Comparison of ENCODE assay signal across 8 cellular contexts in genomic region chr19:55115446-55116065, GRCh38. TPM values are rescaled to one million over a fixed set of nuclear protein-coding genes. Genes with fewer than 3 reads are reported as not detected.
DNase-seq lines count a peak whose midpoint lies in the region; ATAC-seq, FAIRE-seq and TF ChIP-seq lines count a peak whose summit lies in the region.

No MANE protein-coding gene starts in this region.

- H3K9me3 Mint-ChIP-seq in Caco-2 (ENCODE audit: unreplicated experiment): no peaks in the 10 kb centered on the region

- no peak overlapping the region for H2BK15ac ChIP-seq in H1 (ENCODE audit: low read length)

- H3K23me2 ChIP-seq in H1 (ENCODE audit: low read depth, low read length): peaks cover 17% of the 10 kb centered on the region

- no peak overlapping the region for H2BK120ac ChIP-seq in H1 (replicated peaks; ENCODE audit: low read depth, low read length)

- TSS peak; percentile 28 for BruUV-seq in Caco-2 (replicated peaks; lab: Mats Ljungman, UMichigan)

- H3K23ac ChIP-seq in H1 (ENCODE audit: insufficient read length): no peak overlapping the region

- FAIRE-seq in H1 (lab: Jason Lieb, UNC) (no peak), frontal cortex (lab: Jason Lieb, UNC) (no peak)

- peak overlapping the region; percentile 88 for H3K4me3 ChIP-seq in Caco-2 (ENCODE audit: low read depth, low read length)
- H3K4me3 ChIP-seq in OCI-LY3 (ENCODE audit: low read length): peak overlapping the region; percentile 94
- peak overlapping the region; percentile 83 to 92 (median 87); a peak in 6 of 8 replicates for H3K4me3 ChIP-seq in H1 (ENCODE audit: extremely low read depth in 1 of 4, insufficient read depth in 2 of 4, low read depth in 3 of 4, low read length in 4 of 4)
- H3K4me3 ChIP-seq in neutrophil (ENCODE audit: low read depth in 1 of 2, low read length in 1 of 2): peak overlapping the region; percentile 82

- peaks cover 15% of the 10 kb centered on the region; the same call in 1 of the 2 replicates for H3K4me1 ChIP-seq in Caco-2
- H3K4me1 ChIP-seq in OCI-LY3 (ENCODE audit: low read length): peaks cover 20% of the 10 kb centered on the region
- peaks cover 0 to 26% (median 17%) of the 10 kb centered on the region in 4 experiments; a peak in 5 of 7 replicates for H3K4me1 ChIP-seq in H1 (replicated peaks in 1 of 4; ENCODE audit: control insufficient read depth in 3 of 4, insufficient read depth in 4 of 4, low read length in 3 of 4)
- peaks cover 39 to 45% of the 10 kb centered on the region in 2 experiments for H3K4me1 ChIP-seq in neutrophil (ENCODE audit: control insufficient read depth in 1 of 2, insufficient read depth in 1 of 2, low read depth in 1 of 2, low read length in 1 of 2)

- H3K4me2 ChIP-seq in OCI-LY3 (ENCODE audit: low read length) (peak overlapping the region; percentile 91), H1 (ENCODE audit: insufficient read depth in 1 of 2, low read depth in 2 of 2, low read length in 2 of 2) (peak overlapping the region; percentile 96 to 98)

- no peak overlapping the region for H4K91ac ChIP-seq in H1 (replicated peaks; ENCODE audit: insufficient read length, low read length)

- H3K79me1 ChIP-seq in H1 (ENCODE audit: low read depth, low read length): peaks cover 32% of the 10 kb centered on the region

- H2BK5ac ChIP-seq in H1 (ENCODE audit: low read depth, low read length): no peak overlapping the region

- CTCF ChIA-PET in Caco-2 (lab: Charles Lee): no interaction called here
- CTCF ChIA-PET in H1 (lab: Charles Lee; ENCODE audit: partially characterized antibody): interaction anchor here (1.1 to 3.7 kb wide), 4 partner anchors 9 to 27 kb away, joined by 3 to 15 read pairs (median 8); no protein-coding TSS in a partner anchor

- H3K4ac ChIP-seq in H1 (replicated peaks; ENCODE audit: insufficient read length, low read depth, low read length): no peak overlapping the region

- H3K36me3 ChIP-seq in Caco-2 (ENCODE audit: control insufficient read depth, insufficient read depth, low read length) (no peaks in the 10 kb centered on the region; the same call in 1 of the 2 replicates), OCI-LY3 (replicated peaks; ENCODE audit: low read depth, low read length) (no peaks in the 10 kb centered on the region), H1 (ENCODE audit: control insufficient read depth in 2 of 4, insufficient read depth in 4 of 4, low read length in 3 of 4) (peaks cover 0 to 4% (median 0%) of the 10 kb centered on the region in 4 experiments; a peak in 1 of 8 replicates), neutrophil (peaks cover 26% of the 10 kb centered on the region)

- TF ChIP-seq EP300 in H1 (IDR thresholded peaks at IDR 0.05; ENCODE audit: borderline replicate concordance in 1 of 2, low read depth in 2 of 2, low read length in 2 of 2): no peak

- no peak overlapping the region for H2BK20ac ChIP-seq in H1 (ENCODE audit: low read length)

- TF ChIP-seq RAD21 in H1 (IDR thresholded peaks at IDR 0.05 in 1 of 2, conservative IDR thresholded peaks at IDR 0.05 in 1 of 2; ENCODE audit: low read depth in 2 of 2, low read length in 2 of 2): no peak

- H3K9ac ChIP-seq in OCI-LY3 (ENCODE audit: low read length) (peak overlapping the region; percentile 89; the same call in 1 of the 2 replicates), H1 (replicated peaks in 1 of 4; ENCODE audit: extremely low read depth in 1 of 4, low read depth in 3 of 4, low read length in 3 of 4) (peak overlapping the region in 1 of 4 experiments; percentile 50; a peak in 2 of 7 replicates)

- H3K27me3 Mint-ChIP-seq in Caco-2 (ENCODE audit: insufficient read depth, unreplicated experiment): no peaks in the 10 kb centered on the region

- intact Hi-C loops in Caco-2 (cut with micrococcal nuclease; ENCODE audit: unreplicated experiment): loop anchor here (2.0 kb wide), 1 partner anchor 51 kb away; the partner anchor contains the start of gene DNAAF3

- H3K9me3 ChIP-seq in Caco-2 (no peaks in the 10 kb centered on the region), OCI-LY3 (ENCODE audit: insufficient read depth, low read length) (no peaks in the 10 kb centered on the region), H1 (ENCODE audit: insufficient read depth in 2 of 2, low read depth in 1 of 2, low read length in 1 of 2) (no peaks in the 10 kb centered on the region), neutrophil (no peaks in the 10 kb centered on the region)

- DNase-seq in Caco-2 (no peak), H1 (ENCODE audit: low read depth in 1 of 2, low spot score in 2 of 2) (no peak), frontal cortex (ENCODE audit: low spot score in 2 of 2) (no peak), NCI-H146 (lab: John Stamatoyannopoulos, UW) (no peak), NCI-H345 treated with DMSO at 0.1 percent for 48 hours (lab: John Stamatoyannopoulos, UW; ENCODE audit: unreplicated experiment) (no peak)

- peak overlapping the region; percentile 90 for H3K4me3 Mint-ChIP-seq in Caco-2 (ENCODE audit: unreplicated experiment)

- H3K79me2 ChIP-seq in OCI-LY3 (ENCODE audit: low read length) (peaks cover 62% of the 10 kb centered on the region), H1 (ENCODE audit: control insufficient read depth in 1 of 2, insufficient read depth in 2 of 2, low read length in 2 of 2) (peaks cover 0 to 33% of the 10 kb centered on the region in 2 experiments; a peak in 2 of 4 replicates)

- no peak overlapping the region for H2BK12ac ChIP-seq in H1 (ENCODE audit: low read depth, low read length)

- no peak overlapping the region for H2AFZ ChIP-seq in OCI-LY3 (ENCODE audit: low read depth, low read length)
- H2AFZ ChIP-seq in H1 (ENCODE audit: low read length): no peak overlapping the region

- H4K8ac ChIP-seq in H1 (ENCODE audit: extremely low read depth, insufficient read depth, low read length): no peak overlapping the region

- no peak for TF ChIP-seq CTCF in Caco-2 (IDR thresholded peaks at IDR 0.05; ENCODE audit: insufficient read depth in 1 of 2, low read depth in 1 of 2, low read length in 1 of 2, severe bottlenecking in 1 of 2, unreplicated experiment in 1 of 2)
- TF ChIP-seq CTCF in OCI-LY3 (IDR thresholded peaks at IDR 0.05; ENCODE audit: low read depth, low read length): no peak
- no peak for TF ChIP-seq CTCF in H1 (IDR thresholded peaks at IDR 0.05; ENCODE audit: control extremely low read depth in 1 of 3, insufficient read depth in 1 of 3, low read depth in 1 of 3, low read length in 3 of 3)
- TF ChIP-seq CTCF in neutrophil (IDR thresholded peaks at IDR 0.05): no peak

- H3K4me1 Mint-ChIP-seq in Caco-2 (ENCODE audit: low read depth, unreplicated experiment): peaks cover 18% of the 10 kb centered on the region

- 85% methylated on average over 11 of the region's 13 CpGs; no CpG with 5 or more reads in 1 of the 2 experiments for WGBS in H1 (ENCODE audit: extremely low coverage in 1 of 2, insufficient coverage in 1 of 2, insufficient read length in 1 of 2, insufficient replicate concordance in 2 of 2, low coverage in 1 of 2, low lambda C conversion rate in 2 of 2, missing lambda C conversion rate in 1 of 2), 2 experiments

- H3K27ac Mint-ChIP-seq in Caco-2 (ENCODE audit: unreplicated experiment): peak overlapping the region; percentile 82

- H4K20me1 ChIP-seq in OCI-LY3 (ENCODE audit: insufficient read depth, low read length) (peaks cover 52% of the 10 kb centered on the region), H1 (replicated peaks in 1 of 2; ENCODE audit: control insufficient read depth in 1 of 2, insufficient read depth in 2 of 2, low read length in 2 of 2) (peaks cover 20 to 25% of the 10 kb centered on the region in 2 experiments)

- POLR2A ChIA-PET in Caco-2 (lab: Charles Lee): interaction anchor here (0.7 kb wide), 1 partner anchor 388 kb away, joined by 3 read pairs; no protein-coding TSS in a partner anchor
- POLR2A ChIA-PET in H1 (lab: Charles Lee; ENCODE audit: partially characterized antibody): interaction anchor here (0.9 to 6.4 kb wide), 4 partner anchors 9 to 27 kb away, joined by 3 to 72 read pairs (median 10); no protein-coding TSS in a partner anchor

- no peak overlapping the region for H4K5ac ChIP-seq in H1 (ENCODE audit: insufficient read length, low read depth, low read length)

- no peak for TF ChIP-seq POLR2A in H1 (IDR thresholded peaks at IDR 0.05; ENCODE audit: control extremely low read depth in 1 of 2, low read depth in 2 of 2, low read length in 2 of 2)

- H3K56ac ChIP-seq in H1 (replicated peaks; ENCODE audit: insufficient read length, low read depth, low read length): no peak overlapping the region

- peaks cover 27% of the 10 kb centered on the region for H3K36me3 Mint-ChIP-seq in Caco-2 (ENCODE audit: insufficient read depth, unreplicated experiment)

- no peak overlapping the region for H3K14ac ChIP-seq in H1 (ENCODE audit: insufficient read length)

- H3K27ac ChIP-seq in OCI-LY3 (ENCODE audit: low read length): no peak overlapping the region
- no peak overlapping the region for H3K27ac ChIP-seq in H1 (ENCODE audit: low read depth, low read length)
- peak overlapping the region; percentile 88 for H3K27ac ChIP-seq in neutrophil

- H3K27me3 ChIP-seq in Caco-2 (replicated peaks; ENCODE audit: control insufficient read depth, insufficient read depth, low read length): no peaks in the 10 kb centered on the region
- no peaks in the 10 kb centered on the region for H3K27me3 ChIP-seq in OCI-LY3 (ENCODE audit: low read depth, low read length)
- H3K27me3 ChIP-seq in H1 (replicated peaks in 1 of 4; ENCODE audit: control insufficient read depth in 3 of 4, extremely low read depth in 1 of 4, insufficient read depth in 3 of 4, low read length in 3 of 4): no peaks in the 10 kb centered on the region
- no peaks in the 10 kb centered on the region for H3K27me3 ChIP-seq in neutrophil

- H3K18ac ChIP-seq in H1 (ENCODE audit: extremely low read depth, low read length): no peak overlapping the region

- H2AK5ac ChIP-seq in H1 (ENCODE audit: low read depth, low read length): no peak overlapping the region

- no peak for ATAC-seq in HG02588 (IDR thresholded peaks at IDR 0.05; ENCODE audit: unreplicated experiment)

RNA-seq across cellular contexts. Expression of gene PPP1R12C, which starts 1.9 kb away (rescaled TPM):
- 104 TPM in 2 replicates for total RNA-seq in Caco-2 (2022)
- total RNA-seq in H1 (2021; fragmentation: NEBNext Ultra II Directional; extraction: Animal tissue kit (Norgen Biotek cat#: 25700)): 71.5 and 88.8 TPM in 2 replicates
- polyA plus RNA-seq in H1 (2011; rRNA removed): 31.7 and 49.5 TPM in 2 replicates
- polyA plus RNA-seq in H1 (2011; cell fraction: cytosol; rRNA removed): 56.3 TPM
- 230 TPM for polyA plus RNA-seq in H1 (2011; cell fraction: nucleus; rRNA removed)
- polyA plus RNA-seq in H1 (2012, experiment 1 of 2): 62.6 to 73.1 TPM (median 72.1 TPM) in 4 replicates
- polyA plus RNA-seq in H1 (2012, experiment 2 of 2): 47.9 TPM
- polyA plus RNA-seq in H1 (2013, experiment 1 of 2): 59.9 TPM
- 53.5 TPM for polyA plus RNA-seq in H1 (2013, experiment 2 of 2)
- 12.3 and 14.2 TPM in 2 replicates for polyA minus RNA-seq in H1 (2011; rRNA and poly(A)+ RNA removed)
- polyA minus RNA-seq in H1 (2011; cell fraction: cytosol; rRNA and poly(A)+ RNA removed): 25.6 TPM
- polyA minus RNA-seq in H1 (2011; cell fraction: nucleus; rRNA and poly(A)+ RNA removed): 48.5 TPM
- total RNA-seq in frontal cortex: 16.7 TPM

RNA-seq across cellular contexts. Expression of gene TNNT1, which starts 33.5 kb away (rescaled TPM):
- total RNA-seq in Caco-2 (2022): 11.8 and 18.0 TPM in 2 replicates
- total RNA-seq in H1 (2021; fragmentation: NEBNext Ultra II Directional; extraction: Animal tissue kit (Norgen Biotek cat#: 25700)): 107 and 115 TPM in 2 replicates
- 69.6 and 97.9 TPM in 2 replicates for polyA plus RNA-seq in H1 (2011; rRNA removed)
- polyA plus RNA-seq in H1 (2011; cell fraction: cytosol; rRNA removed): 164 TPM
- polyA plus RNA-seq in H1 (2011; cell fraction: nucleus; rRNA removed): 90.2 TPM
- 112 to 203 TPM (median 168 TPM) in 4 replicates for polyA plus RNA-seq in H1 (2012, experiment 1 of 2)
- polyA plus RNA-seq in H1 (2012, experiment 2 of 2): 169 TPM
- polyA plus RNA-seq in H1 (2013, experiment 1 of 2): 121 TPM
- 121 TPM for polyA plus RNA-seq in H1 (2013, experiment 2 of 2)
- 11.5 and 12.7 TPM in 2 replicates for polyA minus RNA-seq in H1 (2011; rRNA and poly(A)+ RNA removed)
- 25.4 TPM for polyA minus RNA-seq in H1 (2011; cell fraction: cytosol; rRNA and poly(A)+ RNA removed)
- 20.5 TPM for polyA minus RNA-seq in H1 (2011; cell fraction: nucleus; rRNA and poly(A)+ RNA removed)
- 2.4 TPM for total RNA-seq in frontal cortex

RNA-seq across cellular contexts. Expression of gene EPS8L1, which starts 39.9 kb away (rescaled TPM):
- total RNA-seq in Caco-2 (2022) (135 and 141 TPM in 2 replicates), frontal cortex (2.9 TPM)
- 30.2 and 37.0 TPM in 2 replicates for total RNA-seq in H1 (2021; fragmentation: NEBNext Ultra II Directional; extraction: Animal tissue kit (Norgen Biotek cat#: 25700))
- polyA plus RNA-seq in H1 (2011; rRNA removed): 19.8 and 33.6 TPM in 2 replicates
- 40.0 TPM for polyA plus RNA-seq in H1 (2011; cell fraction: cytosol; rRNA removed)
- 100 TPM for polyA plus RNA-seq in H1 (2011; cell fraction: nucleus; rRNA removed)
- 33.6 to 63.1 TPM (median 56.4 TPM) in 4 replicates for polyA plus RNA-seq in H1 (2012, experiment 1 of 2)
- 37.3 TPM for polyA plus RNA-seq in H1 (2012, experiment 2 of 2)
- polyA plus RNA-seq in H1 (2013, experiment 1 of 2): 21.4 TPM
- 19.2 TPM for polyA plus RNA-seq in H1 (2013, experiment 2 of 2)
- 21.6 and 24.3 TPM in 2 replicates for polyA minus RNA-seq in H1 (2011; rRNA and poly(A)+ RNA removed)
- 31.6 TPM for polyA minus RNA-seq in H1 (2011; cell fraction: cytosol; rRNA and poly(A)+ RNA removed)
- 27.3 TPM for polyA minus RNA-seq in H1 (2011; cell fraction: nucleus; rRNA and poly(A)+ RNA removed)

RNA-seq across cellular contexts. Expression of gene TNNI3, which starts 42.0 kb away (rescaled TPM):
- total RNA-seq in Caco-2 (2022) (2.9 and 4.2 TPM in 2 replicates), frontal cortex (0.41 TPM)
- total RNA-seq in H1 (2021; fragmentation: NEBNext Ultra II Directional; extraction: Animal tissue kit (Norgen Biotek cat#: 25700)): 16.6 and 16.9 TPM in 2 replicates
- 56.0 and 67.9 TPM in 2 replicates for polyA plus RNA-seq in H1 (2011; rRNA removed)
- 60.1 TPM for polyA plus RNA-seq in H1 (2011; cell fraction: cytosol; rRNA removed)
- polyA plus RNA-seq in H1 (2011; cell fraction: nucleus; rRNA removed): 34.8 TPM
- 29.4 to 46.2 TPM (median 42.5 TPM) in 4 replicates for polyA plus RNA-seq in H1 (2012, experiment 1 of 2)
- polyA plus RNA-seq in H1 (2012, experiment 2 of 2): 33.8 TPM
- 59.4 TPM for polyA plus RNA-seq in H1 (2013, experiment 1 of 2)
- polyA plus RNA-seq in H1 (2013, experiment 2 of 2): 58.0 TPM
- 1.8 and 3.7 TPM in 2 replicates for polyA minus RNA-seq in H1 (2011; rRNA and poly(A)+ RNA removed)
- 9.2 TPM for polyA minus RNA-seq in H1 (2011; cell fraction: cytosol; rRNA and poly(A)+ RNA removed)
- 7.5 TPM for polyA minus RNA-seq in H1 (2011; cell fraction: nucleus; rRNA and poly(A)+ RNA removed)

RNA-seq across cellular contexts. Expression of gene DNAAF3, which starts 50.9 kb away (rescaled TPM):
- total RNA-seq in Caco-2 (2022) (0.45 and 0.91 TPM in 2 replicates), frontal cortex (not detected)
- 5.4 and 5.7 TPM in 2 replicates for total RNA-seq in H1 (2021; fragmentation: NEBNext Ultra II Directional; extraction: Animal tissue kit (Norgen Biotek cat#: 25700))
- polyA plus RNA-seq in H1 (2011; rRNA removed): 8.0 and 13.8 TPM in 2 replicates
- 7.2 TPM for polyA plus RNA-seq in H1 (2011; cell fraction: cytosol; rRNA removed)
- polyA plus RNA-seq in H1 (2011; cell fraction: nucleus; rRNA removed): 15.2 TPM
- polyA plus RNA-seq in H1 (2012, experiment 1 of 2): 4.0 to 6.8 TPM (median 5.7 TPM) in 4 replicates
- 6.5 TPM for polyA plus RNA-seq in H1 (2012, experiment 2 of 2)
- 7.0 TPM for polyA plus RNA-seq in H1 (2013, experiment 1 of 2)
- 6.6 TPM for polyA plus RNA-seq in H1 (2013, experiment 2 of 2)
- polyA minus RNA-seq in H1 (2011; rRNA and poly(A)+ RNA removed): 1.5 and 1.9 TPM in 2 replicates
- polyA minus RNA-seq in H1 (2011; cell fraction: cytosol; rRNA and poly(A)+ RNA removed): 3.4 TPM
- polyA minus RNA-seq in H1 (2011; cell fraction: nucleus; rRNA and poly(A)+ RNA removed): 1.8 TPM
